ENCODE assay signal across 11 cellular contexts in genomic region chr17:42484304-42484703, GRCh38. TPM values are rescaled to one million over a fixed set of nuclear protein-coding genes. Genes with fewer than 3 reads are reported as not detected.
DNase-seq lines count a peak whose midpoint lies in the region; ATAC-seq and TF ChIP-seq lines count a peak whose summit lies in the region.
"Had no signal": no experiment of that assay in that cellular context is flagged by ENCODE, and none has a peak within 500 bp of the region (broad histone marks: within the 10 kb centered on the region; RNA-seq: fewer than 3 reads in every experiment).

No MANE protein-coding gene starts in this region.

- H3K79me2 ChIP-seq in OCI-LY1 (ENCODE audit: insufficient read depth, low read length): no peaks in the 10 kb centered on the region

- no peak for TF ChIP-seq CTCF in OCI-LY1 (IDR thresholded peaks at IDR 0.05; ENCODE audit: low read length)

- H3F3A ChIP-seq in OCI-LY1 (ENCODE audit: insufficient read depth, low read length): no peaks in the 10 kb centered on the region

- no peak overlapping the region for H2AFZ ChIP-seq in OCI-LY1 (ENCODE audit: low read length)

- no peaks in the 10 kb centered on the region for H3K9me3 ChIP-seq in OCI-LY1 (ENCODE audit: low read length)
- H3K9me3 ChIP-seq in HAP-1: no peaks in the 10 kb centered on the region

- intact Hi-C loops in left colon (cut with DNase I, micrococcal nuclease): no loop called here

- H3K27ac ChIP-seq in OCI-LY1 (ENCODE audit: low read depth, low read length, poor library complexity, severe bottlenecking): peak overlapping the region; percentile 81

- peaks cover 25% of the 10 kb centered on the region for H3K4me1 ChIP-seq in OCI-LY1 (ENCODE audit: insufficient read depth, low read length, severe bottlenecking)
- no peaks in the 10 kb centered on the region for H3K4me1 ChIP-seq in HAP-1

- peak; percentile 76 for DNase-seq in activated CD8-positive, alpha-beta memory T cell treated with anti-CD3 and anti-CD28 coated beads, Interleukin-2, amount 50 U/mL, for 48 hours
- peak in 1 of 2 donors; percentile 16 for DNase-seq in left colon
- DNase-seq in stimulated activated CD8-positive, alpha-beta memory T cell treated with anti-CD3 and anti-CD28 coated beads, Interleukin-2, amount 100 ng/mL, for 48 hours (ENCODE audit: low read depth in 2 of 2): peak; percentile 40 to 46
- no peak for DNase-seq in HAP-1 (ENCODE audit: low spot score in 2 of 2)
- no peak for DNase-seq in A172 (ENCODE audit: low spot score)
- DNase-seq in NCI-H226: no peak
- DNase-seq in NOMO-1 (lab: John Stamatoyannopoulos, UW; ENCODE audit: unreplicated experiment in 2 of 2): no peak
- DNase-seq: GF-D8, NCI-H1417 had no signal

- H3K36me3 ChIP-seq in OCI-LY1 (ENCODE audit: insufficient read depth, low read length): peaks cover 45% of the 10 kb centered on the region
- peaks cover 71% of the 10 kb centered on the region for H3K36me3 ChIP-seq in HAP-1 (replicated peaks)

- H3K27me3 ChIP-seq in OCI-LY1 (ENCODE audit: insufficient read depth, low read length): no peaks in the 10 kb centered on the region
- no peaks in the 10 kb centered on the region for H3K27me3 ChIP-seq in HAP-1 (ENCODE audit: low read depth)

- H3K9ac ChIP-seq in OCI-LY1 (ENCODE audit: low read length): no peak overlapping the region

- no peaks in the 10 kb centered on the region for H3K9me2 ChIP-seq in OCI-LY1 (ENCODE audit: low read depth, low read length)

- H4K20me1 ChIP-seq in OCI-LY1 (ENCODE audit: insufficient read depth, low read length): no peaks in the 10 kb centered on the region

- in situ Hi-C loops in HAP-1 (cut with MboI; ENCODE audit: low sequenced_read_pairs): no loop called here

- peak; percentile 93 for ATAC-seq in left colon
- ATAC-seq: HCT116 had no signal

- H3K4me3 ChIP-seq in OCI-LY1 (ENCODE audit: low read depth, low read length, poor library complexity, severe bottlenecking) (no peak overlapping the region), HAP-1 (no peak overlapping the region)

- peak overlapping the region; percentile 25; the same call in 1 of the 2 replicates for H3K4me2 ChIP-seq in OCI-LY1 (ENCODE audit: low read length)

RNA-seq across cellular contexts. Expression of gene ATP6V0A1, which starts 25.6 kb away (rescaled TPM):
- total RNA-seq in left colon: 10 to 100 TPM; 92.6 to 96.2 TPM
- 23.4 and 24.1 TPM in 2 replicates for total RNA-seq in A172 (2014; rRNA removed; shearing (Covaris generic))

RNA-seq across cellular contexts. Expression of gene NAGLU, which starts 51.7 kb away (rescaled TPM):
- 10 to 100 TPM; 36.5 to 45.9 TPM for total RNA-seq in left colon
- 79.2 and 80.1 TPM in 2 replicates for total RNA-seq in A172 (2014; rRNA removed; shearing (Covaris generic))

Comparison
In these comparisons a context has a peak if more than half of its experiments do, and no peak if none do; other contexts are left out.
1. DNase-seq: peak in activated CD8-positive, alpha-beta memory T cell treated with anti-CD3 and anti-CD28 coated beads, Interleukin-2, amount 50 U/mL, for 48 hours (single experiment) and stimulated activated CD8-positive, alpha-beta memory T cell treated with anti-CD3 and anti-CD28 coated beads, Interleukin-2, amount 100 ng/mL, for 48 hours (2 of 2); none in HAP-1 (0 of 2), A172 (single experiment), NCI-H226 (single experiment) and NOMO-1 (0 of 2).